ENCODE assay signal across 8 cellular contexts in genomic region chr15:101651753-101652097, GRCh38.
DNase-seq lines count a peak whose midpoint lies in the region; ATAC-seq and TF ChIP-seq lines count a peak whose summit lies in the region.

No MANE protein-coding gene starts in this region.

- no peaks in the 10 kb centered on the region for H3K9me3 ChIP-seq in neutrophil

- H3K4me1 ChIP-seq in neutrophil (ENCODE audit: control insufficient read depth in 1 of 2, insufficient read depth in 1 of 2, low read depth in 1 of 2, low read length in 1 of 2): peaks cover 30 to 34% of the 10 kb centered on the region in 2 experiments

- H3K27ac ChIP-seq in C4-2B (peak overlapping the region; percentile 86), neutrophil (peak overlapping the region; percentile 98)

- in situ Hi-C loops in KBM-7 (cut with MboI; ENCODE audit: low pct_unique_long_range_greater_than_20kb, low sequenced_read_pairs): no loop called here

- peaks cover 21% of the 10 kb centered on the region for H3K36me3 ChIP-seq in neutrophil

- H3K4me3 ChIP-seq in fibroblast of pulmonary artery (replicated peaks; ENCODE audit: low read depth, low read length): peak overlapping the region; percentile 94
- peak overlapping the region; percentile 87 to 94 for H3K4me3 ChIP-seq in neutrophil (ENCODE audit: low read depth in 1 of 2, low read length in 1 of 2)

- peak; percentile 54 for ATAC-seq in GM19395 (IDR thresholded peaks at IDR 0.05; ENCODE audit: unreplicated experiment)
- peak; percentile 38 for ATAC-seq in HG03457 (IDR thresholded peaks at IDR 0.05; ENCODE audit: unreplicated experiment)

- no peaks in the 10 kb centered on the region for H3K27me3 ChIP-seq in neutrophil

- TF ChIP-seq CTCF in C4-2B (conservative IDR thresholded peaks at IDR 0.05): no peak
- TF ChIP-seq CTCF in fibroblast of pulmonary artery (IDR thresholded peaks at IDR 0.05; ENCODE audit: low read length, missing control alignments): no peak
- no peak for TF ChIP-seq CTCF in neutrophil (IDR thresholded peaks at IDR 0.05)

- DNase-seq in UCSD-AML1 (lab: John Stamatoyannopoulos, UW; ENCODE audit: unreplicated experiment) (peak; percentile 74), fibroblast of pulmonary artery (ENCODE audit: low read depth) (no peak), KBM-7 (no peak), AG08396 (ENCODE audit: low spot score) (no peak)
